In the genomic region with DNA sequence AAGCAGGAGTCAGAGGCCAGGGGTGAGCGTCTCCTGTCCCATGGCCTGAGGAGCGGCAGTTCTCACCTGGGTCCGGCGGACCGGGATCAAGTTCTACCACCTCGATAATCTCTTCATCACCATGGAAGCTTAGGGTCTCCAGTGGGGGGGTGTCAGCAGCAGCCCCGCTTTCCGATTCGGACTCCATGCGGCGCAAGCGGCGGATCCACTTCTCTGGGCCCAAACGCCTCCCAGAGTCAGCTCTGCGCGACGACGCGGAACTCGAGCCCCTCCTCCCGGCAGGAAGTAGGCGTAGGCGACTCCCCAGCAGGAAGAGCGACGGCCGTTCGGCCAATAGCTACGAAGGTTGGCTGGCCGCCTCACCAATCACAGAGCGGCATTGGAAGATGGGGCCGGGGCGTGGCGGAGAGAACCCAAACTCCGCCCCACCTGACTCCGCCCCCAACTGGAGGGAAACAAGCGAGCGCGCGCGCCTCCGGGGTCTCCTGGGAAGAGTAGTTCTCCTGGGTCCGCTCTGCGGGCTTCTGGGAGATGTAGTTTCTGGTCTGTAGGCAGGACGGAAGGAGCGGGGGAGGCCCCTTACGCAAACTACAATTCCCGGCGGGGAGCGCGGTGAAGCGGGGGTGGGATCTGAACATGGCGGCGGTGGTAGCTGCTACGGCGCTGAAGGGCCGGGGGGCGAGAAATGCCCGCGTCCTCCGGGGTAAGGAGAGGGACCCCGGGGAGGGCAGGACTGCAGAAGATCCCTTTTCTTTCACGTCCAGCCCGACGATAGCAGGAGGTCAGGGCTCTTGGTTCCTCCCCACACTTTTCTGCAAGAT, we compare ENCODE assay signal across 8 cellular contexts. TPM values are rescaled to one million over a fixed set of nuclear protein-coding genes. Genes with fewer than 3 reads are reported as not detected.
DNase-seq lines count a peak whose midpoint lies in the region; ATAC-seq and TF ChIP-seq lines count a peak whose summit lies in the region.

A gene with protein sequence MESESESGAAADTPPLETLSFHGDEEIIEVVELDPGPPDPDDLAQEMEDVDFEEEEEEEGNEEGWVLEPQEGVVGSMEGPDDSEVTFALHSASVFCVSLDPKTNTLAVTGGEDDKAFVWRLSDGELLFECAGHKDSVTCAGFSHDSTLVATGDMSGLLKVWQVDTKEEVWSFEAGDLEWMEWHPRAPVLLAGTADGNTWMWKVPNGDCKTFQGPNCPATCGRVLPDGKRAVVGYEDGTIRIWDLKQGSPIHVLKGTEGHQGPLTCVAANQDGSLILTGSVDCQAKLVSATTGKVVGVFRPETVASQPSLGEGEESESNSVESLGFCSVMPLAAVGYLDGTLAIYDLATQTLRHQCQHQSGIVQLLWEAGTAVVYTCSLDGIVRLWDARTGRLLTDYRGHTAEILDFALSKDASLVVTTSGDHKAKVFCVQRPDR (minus strand): TSS at position 238 of the 821 bp plus-strand sequence. CDS start 51 bp downstream, at position 187.
A gene with protein sequence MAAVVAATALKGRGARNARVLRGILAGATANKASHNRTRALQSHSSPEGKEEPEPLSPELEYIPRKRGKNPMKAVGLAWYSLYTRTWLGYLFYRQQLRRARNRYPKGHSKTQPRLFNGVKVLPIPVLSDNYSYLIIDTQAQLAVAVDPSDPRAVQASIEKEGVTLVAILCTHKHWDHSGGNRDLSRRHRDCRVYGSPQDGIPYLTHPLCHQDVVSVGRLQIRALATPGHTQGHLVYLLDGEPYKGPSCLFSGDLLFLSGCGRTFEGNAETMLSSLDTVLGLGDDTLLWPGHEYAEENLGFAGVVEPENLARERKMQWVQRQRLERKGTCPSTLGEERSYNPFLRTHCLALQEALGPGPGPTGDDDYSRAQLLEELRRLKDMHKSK (plus strand): TSS at position 620 of the 821 bp plus-strand sequence. CDS start 17 bp downstream, at position 637.

- CTCF ChIA-PET in activated CD4-positive, alpha-beta T cell treated with anti-CD3 and anti-CD28 coated beads for 36 hours (lab: Charles Lee) = interaction anchor here (0.6 to 7.4 kb wide), 18 partner anchors 13 to 949 kb away, joined by 3 to 205 read pairs (median 4); a partner anchor contains a TSS

- ATAC-seq in HG03442 (IDR thresholded peaks at IDR 0.05; ENCODE audit: unreplicated experiment) = peak; percentile 88
- ATAC-seq in activated CD4-positive, alpha-beta T cell treated with anti-CD3 and anti-CD28 coated beads for 36 hours = peak; percentile 92

- H3K4me3 ChIP-seq in choroid plexus epithelial cell (ENCODE audit: low read depth, low read length) (peak within 1 kb of the TSS; percentile 94), kidney epithelial cell (ENCODE audit: low read depth, low read length) (peak within 1 kb of the TSS; percentile 79)

- intact Hi-C loops in activated CD4-positive, alpha-beta T cell treated with anti-CD3 and anti-CD28 coated beads for 36 hours (cut with DNase I, micrococcal nuclease) = loop anchor here (1.0 to 5.0 kb wide), 16 partner anchors 16 to 1858 kb away; a partner anchor contains a TSS

- H3K4me3 Mint-ChIP-seq in activated CD4-positive, alpha-beta T cell treated with anti-CD3 and anti-CD28 coated beads for 36 hours = peak within 1 kb of the TSS; percentile 88

- no peaks in the 10 kb centered on the region for H3K27me3 Mint-ChIP-seq in activated CD4-positive, alpha-beta T cell treated with anti-CD3 and anti-CD28 coated beads for 36 hours

- DNase-seq in Ammon's horn (ENCODE audit: low spot score) (peak; percentile 100), GM19238 (ENCODE audit: insufficient read length, low spot score) (peak; percentile 98), NCI-H524 (lab: John Stamatoyannopoulos, UW) (peak; percentile 96 to 99), choroid plexus epithelial cell (ENCODE audit: low read depth) (peak; percentile 100), kidney epithelial cell (ENCODE audit: low read depth) (peak; percentile 96)
- DNase-seq in activated CD4-positive, alpha-beta T cell treated with anti-CD3 and anti-CD28 coated beads for 36 hours = peak; percentile 100
- peak; percentile 100 for DNase-seq in stimulated activated CD4-positive, alpha-beta T cell treated with anti-CD3 and anti-CD28 coated beads, Interleukin-15, amount 100 ng/mL, for 48 hours (ENCODE audit: low read depth in 2 of 2)

- H3K36me3 Mint-ChIP-seq in activated CD4-positive, alpha-beta T cell treated with anti-CD3 and anti-CD28 coated beads for 36 hours (ENCODE audit: low read depth) = peaks cover 33% of the 10 kb centered on the region

- no peaks in the 10 kb centered on the region for H3K27me3 ChIP-seq in kidney epithelial cell (ENCODE audit: control insufficient read depth, insufficient read depth, low read length)

- no peaks in the 10 kb centered on the region for H3K9me3 Mint-ChIP-seq in activated CD4-positive, alpha-beta T cell treated with anti-CD3 and anti-CD28 coated beads for 36 hours (ENCODE audit: low read depth)

- TF ChIP-seq CTCF in choroid plexus epithelial cell (conservative IDR thresholded peaks at IDR 0.05; ENCODE audit: low read depth, low read length) (peak; percentile 29), kidney epithelial cell (IDR thresholded peaks at IDR 0.05; ENCODE audit: insufficient read depth, low read length, poor library complexity, severe bottlenecking) (no peak)

- POLR2A ChIA-PET in activated CD4-positive, alpha-beta T cell treated with anti-CD3 and anti-CD28 coated beads for 36 hours (lab: Charles Lee) = interaction anchor here (0.6 to 2.3 kb wide), 10 partner anchors 11 to 217 kb away, joined by 3 to 24 read pairs (median 4); a partner anchor contains a TSS

- H3K27ac Mint-ChIP-seq in activated CD4-positive, alpha-beta T cell treated with anti-CD3 and anti-CD28 coated beads for 36 hours = peak within 1 kb of the TSS; percentile 86

- H3K4me1 Mint-ChIP-seq in activated CD4-positive, alpha-beta T cell treated with anti-CD3 and anti-CD28 coated beads for 36 hours = peaks cover 34% of the 10 kb centered on the region

- no peaks in the 10 kb centered on the region for H3K36me3 ChIP-seq in kidney epithelial cell (ENCODE audit: control insufficient read depth, insufficient read depth, low read length)

RNA-seq across cellular contexts. Expression of the first gene that starts in this region (rescaled TPM):
- total RNA-seq in activated CD4-positive, alpha-beta T cell treated with anti-CD3 and anti-CD28 coated beads for 36 hours = 10 to 100 TPM; 49.7 to 72.2 TPM
- 173 and 174 TPM in 2 replicates for total RNA-seq in kidney epithelial cell

RNA-seq across cellular contexts. Expression of the second gene that starts in this region (rescaled TPM):
- 10 to 100 TPM; 17.8 to 18.5 TPM for total RNA-seq in activated CD4-positive, alpha-beta T cell treated with anti-CD3 and anti-CD28 coated beads for 36 hours
- total RNA-seq in kidney epithelial cell = 36.8 and 45.4 TPM in 2 replicates

Comparison
In these comparisons a context has a peak if more than half of its experiments do, and no peak if none do; other contexts are left out.
1. Peak in every context shown above with its lines: DNase-seq, ATAC-seq and H3K4me3 ChIP-seq.